ENCODE assay signal across 19 cellular contexts in the genomic region with DNA sequence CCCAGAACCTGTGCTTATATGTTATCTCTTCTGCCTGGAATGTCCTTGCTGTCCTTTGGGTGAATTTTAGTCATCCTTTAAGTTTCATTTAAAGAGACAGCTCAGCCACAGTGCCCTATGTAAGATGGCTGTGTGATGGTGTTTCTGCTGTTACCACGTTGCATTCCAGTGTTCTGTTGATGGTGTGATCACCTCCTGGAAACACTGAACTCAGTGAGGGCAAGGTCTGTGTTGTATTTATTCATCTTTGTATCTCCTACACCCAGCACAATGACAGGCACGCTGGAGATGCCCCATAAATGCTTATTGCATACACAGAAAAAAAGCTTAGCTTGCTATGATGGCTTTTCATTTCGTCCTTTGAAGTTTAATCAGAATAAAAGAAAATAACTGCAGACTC.
A peak's percentile ranks its signal among the peaks of the same experiment; 100 is the strongest.
DNase-seq lines count a peak whose midpoint lies in the region; ATAC-seq, FAIRE-seq and TF ChIP-seq lines count a peak whose summit lies in the region.
"Had no signal": no experiment of that assay in that cellular context is flagged by ENCODE, and none has a peak within 500 bp of the region (broad histone marks: within the 10 kb centered on the region; RNA-seq: fewer than 3 reads in every experiment).

No MANE protein-coding gene starts in this region.

- H3K9ac ChIP-seq in HUES64 (ENCODE audit: low read depth, low read length) = no peak overlapping the region
- H3K9ac ChIP-seq in iPS-18a (ENCODE audit: low read length) = no peak overlapping the region
- no peak overlapping the region for H3K9ac ChIP-seq in neural progenitor cell

- H3K27me3 ChIP-seq in HUES64 (ENCODE audit: insufficient read depth, low read length) (no peaks in the 10 kb centered on the region), iPS-18a (ENCODE audit: control insufficient read depth, insufficient read depth, low read length) (no peaks in the 10 kb centered on the region), neural progenitor cell (no peaks in the 10 kb centered on the region)
- H3K27me3 ChIP-seq: SJCRH30 had no signal

- no peak for DNase-seq in neural progenitor cell (ENCODE audit: low spot score)
- no peak for DNase-seq in KG1 (lab: John Stamatoyannopoulos, UW)
- DNase-seq in D721Med (ENCODE audit: insufficient read length, low spot score) = no peak
- DNase-seq: CD4-positive, CD25-positive, alpha-beta regulatory T cell; DMS79; H7; HFFc6; Kasumi-1; NCI-H1694 treated with DMSO at 0.1 percent for 48 hours; NCI-H2081 treated with DMSO at 0.1 percent for 48 hours; NCI-H2171 treated with DMSO at 0.1 percent for 48 hours; NCI-H524 treated with DMSO at 0.1 percent for 48 hours; OCI-M1; SJCRH30 had no signal

- TF ChIP-seq CTCF in brain (conservative IDR thresholded peaks at IDR 0.05) (no peak), neural progenitor cell (IDR thresholded peaks at IDR 0.05) (no peak), D721Med (IDR thresholded peaks at IDR 0.05; ENCODE audit: insufficient read depth, missing control alignments) (no peak)

- H3K4me1 ChIP-seq in HUES64 (ENCODE audit: insufficient read depth, low read length) (peaks cover 26% of the 10 kb centered on the region), iPS-18a (ENCODE audit: control insufficient read depth, low read depth, low read length) (peaks cover 18% of the 10 kb centered on the region), neural progenitor cell (peaks cover 39% of the 10 kb centered on the region)
- H3K4me1 ChIP-seq: SJCRH30 had no signal

- FAIRE-seq in D721Med (lab: Jason Lieb, UNC) = no peak
- FAIRE-seq: RCC 7860 had no signal

- WGBS in HUES64 = 59% methylated on average over 3 of the region's 3 CpGs

- H3K27ac Mint-ChIP-seq in brain (peak overlapping the region in 4 of 5 experiments; percentile 8 to 90 (median 56)), neural progenitor cell (peak overlapping the region; percentile 97)
- H3K27ac Mint-ChIP-seq: CD4-positive, CD25-positive, alpha-beta regulatory T cell; HFFc6 had no signal

- peaks cover 6 to 21% (median 10%) of the 10 kb centered on the region in 5 experiments for H3K9me3 Mint-ChIP-seq in brain
- H3K9me3 Mint-ChIP-seq in neural progenitor cell = peaks cover 31% of the 10 kb centered on the region
- H3K9me3 Mint-ChIP-seq: HFFc6 had no signal

- peaks cover 37% of the 10 kb centered on the region for H3F3A ChIP-seq in neural progenitor cell (ENCODE audit: low read depth)

- H3K27ac ChIP-seq in HUES64 (ENCODE audit: low read depth, low read length) (peak overlapping the region; percentile 86), iPS-18a (ENCODE audit: low read length) (no peak overlapping the region), neural progenitor cell (peak overlapping the region; percentile 78)
- H3K27ac ChIP-seq: SJCRH30 had no signal

- peaks cover 6% of the 10 kb centered on the region for H3K27me3 Mint-ChIP-seq in brain
- peaks cover 7% of the 10 kb centered on the region for H3K27me3 Mint-ChIP-seq in neural progenitor cell (ENCODE audit: insufficient read depth, low read depth)

- no peaks in the 10 kb centered on the region for H3K79me2 ChIP-seq in neural progenitor cell (ENCODE audit: low read depth)

- H3K4me3 Mint-ChIP-seq in brain (no peak overlapping the region), neural progenitor cell (peak overlapping the region; percentile 33)
- H3K4me3 Mint-ChIP-seq: CD4-positive, CD25-positive, alpha-beta regulatory T cell; HFFc6 had no signal

- ATAC-seq in GM21737 (IDR thresholded peaks at IDR 0.05; ENCODE audit: unreplicated experiment) = no peak

- H3K4me2 ChIP-seq in neural progenitor cell = peak overlapping the region; percentile 29

- H2AFZ ChIP-seq in neural progenitor cell (replicated peaks) = no peak overlapping the region

- no peak overlapping the region for H3K4me3 ChIP-seq in HUES64 (ENCODE audit: low read length)
- peak overlapping the region; percentile 4 for H3K4me3 ChIP-seq in iPS-18a (ENCODE audit: low read length)
- H3K4me3 ChIP-seq in neural progenitor cell = no peak overlapping the region
- H3K4me3 ChIP-seq: SJCRH30 had no signal

- peaks cover 28% of the 10 kb centered on the region for H3K4me1 Mint-ChIP-seq in brain
- peaks cover 48% of the 10 kb centered on the region for H3K4me1 Mint-ChIP-seq in neural progenitor cell

- H4K20me1 ChIP-seq in neural progenitor cell (ENCODE audit: low read depth) = no peaks in the 10 kb centered on the region

- no peaks in the 10 kb centered on the region for H3K36me3 ChIP-seq in HUES64 (ENCODE audit: insufficient read depth, low read length)
- no peaks in the 10 kb centered on the region for H3K36me3 ChIP-seq in iPS-18a (ENCODE audit: control insufficient read depth, low read depth, low read length)
- H3K36me3 ChIP-seq in neural progenitor cell = no peaks in the 10 kb centered on the region
- H3K36me3 ChIP-seq: SJCRH30 had no signal

- H3K9me3 ChIP-seq in HUES64 (ENCODE audit: insufficient read depth, low read depth, low read length) (peaks cover 13% of the 10 kb centered on the region; the same call in 1 of the 2 replicates), iPS-18a (ENCODE audit: control insufficient read depth, low read depth, low read length) (no peaks in the 10 kb centered on the region), neural progenitor cell (ENCODE audit: low read depth) (peaks cover 4% of the 10 kb centered on the region)
- H3K9me3 ChIP-seq: SJCRH30 had no signal

- no peaks in the 10 kb centered on the region for H3K36me3 Mint-ChIP-seq in brain
- peaks cover 8% of the 10 kb centered on the region for H3K36me3 Mint-ChIP-seq in neural progenitor cell
- H3K36me3 Mint-ChIP-seq: CD4-positive, CD25-positive, alpha-beta regulatory T cell had no signal
